15 cellular contexts compared by ENCODE assay signal in genomic region chr1:187185389-187185788, GRCh38.
A peak's percentile ranks its signal among the peaks of the same experiment; 100 is the strongest.
DNase-seq lines count a peak whose midpoint lies in the region; ATAC-seq and TF ChIP-seq lines count a peak whose summit lies in the region.
"Had no signal": no experiment of that assay in that cellular context is flagged by ENCODE, and none has a peak within 500 bp of the region (broad histone marks: within the 10 kb centered on the region; RNA-seq: fewer than 3 reads in every experiment).

No MANE protein-coding gene starts in this region.

- no peak overlapping the region for H2AFZ ChIP-seq in OCI-LY7 (ENCODE audit: low read length)

- CTCF ChIA-PET in OCI-LY7 (lab: Charles Lee; ENCODE audit: unreplicated experiment) = no interaction called here
- CTCF ChIA-PET in activated CD8-positive, alpha-beta T cell treated with anti-CD3 and anti-CD28 coated beads for 36 hours (lab: Charles Lee) = no interaction called here

- intact Hi-C loops in OCI-LY7 (cut with micrococcal nuclease; ENCODE audit: unreplicated experiment) = no loop called here
- intact Hi-C loops in activated CD8-positive, alpha-beta T cell treated with anti-CD3 and anti-CD28 coated beads for 36 hours (cut with micrococcal nuclease) = no loop called here
- intact Hi-C loops in right lobe of liver (cut with DNase I) = no loop called here

- no peaks in the 10 kb centered on the region for H3K4me1 Mint-ChIP-seq in activated CD8-positive, alpha-beta T cell treated with anti-CD3 and anti-CD28 coated beads for 36 hours (ENCODE audit: low read depth)
- H3K4me1 Mint-ChIP-seq: CD4-positive, CD25-positive, alpha-beta regulatory T cell had no signal

- no peaks in the 10 kb centered on the region for H3K36me3 Mint-ChIP-seq in activated CD8-positive, alpha-beta T cell treated with anti-CD3 and anti-CD28 coated beads for 36 hours (ENCODE audit: low read depth)
- H3K36me3 Mint-ChIP-seq: CD4-positive, CD25-positive, alpha-beta regulatory T cell had no signal

- H3K27me3 ChIP-seq in right lobe of liver = no peaks in the 10 kb centered on the region

- no peak overlapping the region for H3K4me3 ChIP-seq in OCI-LY7 (ENCODE audit: low read depth, low read length, poor library complexity, severe bottlenecking)
- no peak overlapping the region for H3K4me3 ChIP-seq in right lobe of liver

- H3K9me2 ChIP-seq in OCI-LY7 (ENCODE audit: insufficient read depth, low read length) = no peaks in the 10 kb centered on the region; the same call in 1 of the 2 replicates

- ATAC-seq in HG03432 (IDR thresholded peaks at IDR 0.05; ENCODE audit: unreplicated experiment) = peak; percentile 50
- ATAC-seq in activated CD8-positive, alpha-beta T cell treated with anti-CD3 and anti-CD28 coated beads for 36 hours = no peak
- ATAC-seq in GM19328 (IDR thresholded peaks at IDR 0.05; ENCODE audit: unreplicated experiment) = no peak
- ATAC-seq in right lobe of liver = no peak
- ATAC-seq in HG03159 (IDR thresholded peaks at IDR 0.05; ENCODE audit: unreplicated experiment) = no peak
- ATAC-seq: HCT116 had no signal

- no peak overlapping the region for H3K4me2 ChIP-seq in OCI-LY7 (ENCODE audit: low read length)

- H3K27me3 Mint-ChIP-seq in activated CD8-positive, alpha-beta T cell treated with anti-CD3 and anti-CD28 coated beads for 36 hours = no peaks in the 10 kb centered on the region
- H3K27me3 Mint-ChIP-seq: CD4-positive, CD25-positive, alpha-beta regulatory T cell had no signal

- no peak for TF ChIP-seq POLR2A in right lobe of liver (IDR thresholded peaks at IDR 0.05)

- no peaks in the 10 kb centered on the region for H3K79me2 ChIP-seq in OCI-LY7 (ENCODE audit: insufficient read depth, low read depth, low read length)

- H3K36me3 ChIP-seq in OCI-LY7 (ENCODE audit: insufficient read depth, low read length) (no peaks in the 10 kb centered on the region), right lobe of liver (no peaks in the 10 kb centered on the region)

- no peak for TF ChIP-seq CTCF in OCI-LY7 (conservative IDR thresholded peaks at IDR 0.05; ENCODE audit: low read length)
- no peak for TF ChIP-seq CTCF in activated CD8-positive, alpha-beta T cell treated with anti-CD3 and anti-CD28 coated beads for 36 hours (IDR thresholded peaks at IDR 0.05)
- no peak for TF ChIP-seq CTCF in right lobe of liver (IDR thresholded peaks at IDR 0.05)

- H4K20me1 ChIP-seq in OCI-LY7 (ENCODE audit: insufficient read depth, low read length) = no peaks in the 10 kb centered on the region

- H3K27ac Mint-ChIP-seq in activated CD8-positive, alpha-beta T cell treated with anti-CD3 and anti-CD28 coated beads for 36 hours = no peak overlapping the region
- H3K27ac Mint-ChIP-seq: CD4-positive, CD25-positive, alpha-beta regulatory T cell had no signal

- DNase-seq in NCI-H748 (lab: John Stamatoyannopoulos, UW; ENCODE audit: unreplicated experiment) = peak; percentile 44
- no peak for DNase-seq in NCI-H748 treated with DMSO at 0.1 percent for 48 hours (lab: John Stamatoyannopoulos, UW)
- DNase-seq in OCI-LY7 (ENCODE audit: low spot score) = peak; percentile 1
- no peak for DNase-seq in activated CD8-positive, alpha-beta T cell treated with anti-CD3 and anti-CD28 coated beads for 36 hours
- DNase-seq in right lobe of liver = no peak
- DNase-seq: Calu3; CD4-positive, CD25-positive, alpha-beta regulatory T cell; DMS79 treated with DMSO at 0.1 percent for 48 hours; NCI-H2029 treated with DMSO at 0.1 percent for 48 hours; NCI-H82; SIG-M5 had no signal

- no peak overlapping the region for H3K27ac ChIP-seq in OCI-LY7 (ENCODE audit: low read depth, low read length, poor library complexity, severe bottlenecking)
- no peak overlapping the region for H3K27ac ChIP-seq in right lobe of liver

- whole genome bisulfite sequencing in right lobe of liver (ENCODE audit: insufficient coverage, low coverage, low lambda C conversion rate, missing lambda C conversion rate) = 68% methylated on average over 2 of the region's 2 CpGs

- no peak overlapping the region for H3K4me3 Mint-ChIP-seq in activated CD8-positive, alpha-beta T cell treated with anti-CD3 and anti-CD28 coated beads for 36 hours
- H3K4me3 Mint-ChIP-seq: CD4-positive, CD25-positive, alpha-beta regulatory T cell had no signal

- BruUV-seq in OCI-LY7 (replicated peaks; lab: Mats Ljungman, UMichigan) = no TSS peak

- peaks cover 20% of the 10 kb centered on the region for H3K9me3 Mint-ChIP-seq in activated CD8-positive, alpha-beta T cell treated with anti-CD3 and anti-CD28 coated beads for 36 hours

- POLR2A ChIA-PET in OCI-LY7 (lab: Charles Lee) = interaction anchor here (0.5 kb wide), 1 partner anchor 1904 kb away, joined by 3 read pairs; no protein-coding TSS in a partner anchor
- POLR2A ChIA-PET in activated CD8-positive, alpha-beta T cell treated with anti-CD3 and anti-CD28 coated beads for 36 hours (lab: Charles Lee) = no interaction called here

- 0 out of 2 replicates have a peak, but pooled peaks cover 11% of the 10 kb centered on the region for H3K9me3 ChIP-seq in OCI-LY7 (ENCODE audit: low read length)
- peaks cover 0 to 4% (median 0%) of the 10 kb centered on the region in 4 donors for H3K9me3 ChIP-seq in right lobe of liver

- H3K4me1 ChIP-seq in OCI-LY7 (ENCODE audit: insufficient read depth, low read length, poor library complexity, severe bottlenecking) = no peaks in the 10 kb centered on the region
- no peaks in the 10 kb centered on the region for H3K4me1 ChIP-seq in right lobe of liver

Comparison
In these comparisons a context has a peak if more than half of its experiments do, and no peak if none do; other contexts are left out.
1. DNase-seq: peak in NCI-H748 (single experiment) and OCI-LY7 (single experiment); none in NCI-H748 treated with DMSO at 0.1 percent for 48 hours (single experiment), activated CD8-positive, alpha-beta T cell treated with anti-CD3 and anti-CD28 coated beads for 36 hours (single experiment) and right lobe of liver (0 of 3).